Comparison of ENCODE assay signal across 8 cellular contexts in the genomic region with DNA sequence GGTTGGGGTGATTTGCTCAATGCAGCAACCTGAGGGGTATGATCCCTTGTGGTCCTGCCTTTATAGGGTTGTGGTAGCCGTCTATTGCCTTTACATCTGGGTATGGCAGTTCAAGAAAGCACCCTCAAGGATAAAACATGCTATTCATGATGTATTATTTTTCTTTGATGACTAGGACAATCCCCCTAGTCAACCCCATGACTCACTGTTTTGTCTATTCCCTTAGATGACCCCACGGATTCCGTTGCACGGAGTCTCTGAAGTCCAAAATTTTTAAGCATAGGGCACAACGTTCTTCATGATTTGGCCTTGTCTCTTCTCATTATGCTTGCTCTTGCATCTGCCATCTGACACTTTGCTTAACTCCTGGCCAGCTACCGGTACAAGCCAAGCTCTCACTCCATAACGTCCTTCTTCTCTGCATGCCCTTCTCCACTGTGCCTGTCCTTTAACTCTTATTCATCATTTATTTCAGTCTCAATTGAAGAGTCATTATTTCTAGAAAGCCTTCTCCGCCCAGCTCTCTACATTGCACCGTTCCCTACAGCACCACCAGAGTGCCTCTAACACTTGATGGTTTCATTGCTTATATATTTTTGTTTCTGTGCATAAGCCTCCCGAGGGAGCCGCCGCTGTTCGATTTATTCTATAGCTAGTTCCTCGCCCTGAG. TPM values are rescaled to one million over a fixed set of nuclear protein-coding genes. Genes with fewer than 3 reads are reported as not detected.
DNase-seq lines count a peak whose midpoint lies in the region; TF ChIP-seq lines count a peak whose summit lies in the region.

No MANE protein-coding gene starts in this region.

- H3K27me3 ChIP-seq in AG04450 (ENCODE audit: control insufficient read depth, insufficient read depth, low read length) (no peaks in the 10 kb centered on the region), brain microvascular endothelial cell (replicated peaks) (no peaks in the 10 kb centered on the region), mucosa of stomach (ENCODE audit: control insufficient read depth, insufficient read depth, low read length) (no peaks in the 10 kb centered on the region)

- in situ Hi-C loops in brain microvascular endothelial cell (cut with HindIII; ENCODE audit: low pct_ligation_motif_present, low sequenced_read_pairs), result no loop called here

- peak overlapping the region; percentile 89 for H3K9ac ChIP-seq in mucosa of stomach (ENCODE audit: low read length)

- peaks cover 6% of the 10 kb centered on the region for H3K4me1 ChIP-seq in mucosa of stomach (ENCODE audit: control insufficient read depth, insufficient read depth, low read length)

- H3K9me3 ChIP-seq in AG04450 (ENCODE audit: control insufficient read depth, insufficient read depth, low read length) (no peaks in the 10 kb centered on the region), mucosa of stomach (ENCODE audit: control insufficient read depth, low read length) (no peaks in the 10 kb centered on the region)

- TF ChIP-seq CTCF in AG04450 (IDR thresholded peaks at IDR 0.05; ENCODE audit: low read depth, low read length), result no peak
- peak; percentile 26 for TF ChIP-seq CTCF in brain microvascular endothelial cell (IDR thresholded peaks at IDR 0.05; ENCODE audit: low read depth, low read length, missing control alignments)

- CTCF ChIA-PET in AG04450 (lab: Charles Lee), result interaction anchor here (0.5 to 1.6 kb wide), 3 partner anchors 276 to 567 kb away, joined by 3 to 4 read pairs (median 4); no protein-coding TSS in a partner anchor

- POLR2A ChIA-PET in AG04450 (lab: Yijun Ruan, JAX), result no interaction called here

- no peak overlapping the region for H3K4me3 ChIP-seq in AG04450 (ENCODE audit: low read depth, low read length)
- peak overlapping the region; percentile 83 for H3K4me3 ChIP-seq in brain microvascular endothelial cell (ENCODE audit: low read depth, low read length)
- no peak overlapping the region for H3K4me3 ChIP-seq in mucosa of stomach (ENCODE audit: low read length)

- H3K36me3 ChIP-seq in brain microvascular endothelial cell (replicated peaks) (no peaks in the 10 kb centered on the region), mucosa of stomach (ENCODE audit: control insufficient read depth, insufficient read depth, low read length) (no peaks in the 10 kb centered on the region)

- DNase-seq in AG04450 (ENCODE audit: low read depth, low spot score), result no peak
- DNase-seq in HT1080 (ENCODE audit: low read depth), result peak; percentile 52
- peak; percentile 64 for DNase-seq in brain microvascular endothelial cell
- no peak for DNase-seq in NOMO-1 treated with DMSO at 0.1 percent for 48 hours (lab: John Stamatoyannopoulos, UW; ENCODE audit: unreplicated experiment)
- DNase-seq in posterior vena cava (ENCODE audit: low spot score), result no peak
- DNase-seq in UCSD-AML1 (lab: John Stamatoyannopoulos, UW; ENCODE audit: unreplicated experiment), result no peak
- DNase-seq in stimulated activated naive CD4-positive, alpha-beta T cell treated with Interleukin-2 at 50 U/mL for 16 hours (lab: John Stamatoyannopoulos, UW), result no peak

- intact Hi-C loops in posterior vena cava (cut with DNase I), result no loop called here

- peak overlapping the region; percentile 58 for H3K27ac ChIP-seq in AG04450 (ENCODE audit: low read depth, low read length)
- peak overlapping the region; percentile 77 for H3K27ac ChIP-seq in brain microvascular endothelial cell

RNA-seq across cellular contexts. Expression of a gene that starts 0.8 kb away (rescaled TPM):
- polyA plus RNA-seq in AG04450 (2011; rRNA removed), result 5.3 and 6.2 TPM in 2 replicates
- polyA minus RNA-seq in AG04450 (2011; rRNA and poly(A)+ RNA removed), result 12.7 and 17.4 TPM in 2 replicates
- total RNA-seq in HT1080 (2014; rRNA removed; shearing (Covaris generic)), result 0.84 and 1.3 TPM in 2 replicates
- polyA plus RNA-seq in HT1080 (2015; cell fraction: cytosol; rRNA removed), result 1.1 and 1.2 TPM in 2 replicates
- 2.3 and 3.1 TPM in 2 replicates for polyA plus RNA-seq in HT1080 (2015; cell fraction: nucleus; rRNA removed)
- total RNA-seq in posterior vena cava, result 1 to 10 TPM; 8.0 to 8.8 TPM

Comparison
In these comparisons a context has a peak if more than half of its experiments do, and no peak if none do; other contexts are left out.
1. DNase-seq: peak in HT1080 (single experiment) and brain microvascular endothelial cell (single experiment); none in AG04450 (single experiment), NOMO-1 treated with DMSO at 0.1 percent for 48 hours (single experiment), posterior vena cava (single experiment), UCSD-AML1 (single experiment) and stimulated activated naive CD4-positive, alpha-beta T cell treated with Interleukin-2 at 50 U/mL for 16 hours (single experiment).